Comparison of ENCODE assay signal across 28 cellular contexts in genomic region chr3:75118805-75119204, GRCh38.
"Had no signal": no experiment of that assay in that cellular context is flagged by ENCODE, and none has a peak within 500 bp of the region (broad histone marks: within the 10 kb centered on the region; RNA-seq: fewer than 3 reads in every experiment).

No MANE protein-coding gene starts in this region.

- H3K27ac ChIP-seq: neural progenitor cell, ovary, parathyroid adenoma, psoas muscle, right lobe of liver, sigmoid colon, stomach, thoracic aorta, thyroid gland, tibial nerve, upper lobe of left lung, vagina had no signal

- H3K4me2 ChIP-seq: neural progenitor cell had no signal

- H3K27ac Mint-ChIP-seq: naive thymus-derived CD8-positive, alpha-beta T cell; natural killer cell treated with Interleukin-12 subunit alpha and Interleukin-12 subunit beta and Interleukin-15 and Interleukin-18, amount 100 ng/mL, for 72 hours; neural progenitor cell; progenitor cell of endocrine pancreas; stimulated activated effector memory CD8-positive, alpha-beta T cell treated with anti-CD3 and anti-CD28 coated beads, Interleukin-12 subunit alpha, Interleukin-12 subunit beta, amount 100 ng/mL, for 72 hours; stimulated activated naive B cell treated with anti-CD40 and anti-IgM and Interleukin-4, amounts not matched to agents 10 μg/mL and 1 μg/mL and 100 μg/mL, for 72 hours; stimulated activated naive CD8-positive, alpha-beta T cell treated with anti-CD3 and anti-CD28 coated beads, Interleukin-15, Interleukin-2, amounts not matched to agents 100 ng/mL and 50 ng/mL, for 24 hours had no signal

- H3K4me1 Mint-ChIP-seq: naive thymus-derived CD8-positive, alpha-beta T cell; neural progenitor cell; stimulated activated effector memory CD8-positive, alpha-beta T cell treated with anti-CD3 and anti-CD28 coated beads, Interleukin-12 subunit alpha, Interleukin-12 subunit beta, amount 100 ng/mL, for 72 hours; stimulated activated naive B cell treated with anti-CD40 and anti-IgM and Interleukin-4, amounts not matched to agents 10 μg/mL and 1 μg/mL and 100 μg/mL, for 72 hours had no signal

- H3K9ac ChIP-seq: neural progenitor cell, parathyroid adenoma had no signal

- H2AFZ ChIP-seq: neural progenitor cell, parathyroid adenoma had no signal

- H3K4me3 Mint-ChIP-seq: naive thymus-derived CD8-positive, alpha-beta T cell; natural killer cell treated with Interleukin-12 subunit alpha and Interleukin-12 subunit beta and Interleukin-15 and Interleukin-18, amount 100 ng/mL, for 72 hours; neural progenitor cell; stimulated activated effector memory CD8-positive, alpha-beta T cell treated with anti-CD3 and anti-CD28 coated beads, Interleukin-12 subunit alpha, Interleukin-12 subunit beta, amount 100 ng/mL, for 72 hours; stimulated activated naive B cell treated with anti-CD40 and anti-IgM and Interleukin-4, amounts not matched to agents 10 μg/mL and 1 μg/mL and 100 μg/mL, for 72 hours; stimulated activated naive CD8-positive, alpha-beta T cell treated with anti-CD3 and anti-CD28 coated beads, Interleukin-15, Interleukin-2, amounts not matched to agents 100 ng/mL and 50 ng/mL, for 24 hours had no signal

- H3K27me3 ChIP-seq: neural progenitor cell, ovary, right lobe of liver, sigmoid colon, stomach, thyroid gland, tibial nerve, upper lobe of left lung, vagina had no signal

- H3K9me3 ChIP-seq: ovary, psoas muscle, right lobe of liver, sigmoid colon, thoracic aorta, thyroid gland, tibial nerve, upper lobe of left lung, vagina had no signal

- DNase-seq: naive thymus-derived CD8-positive, alpha-beta T cell; occipital lobe; ovary; posterior cingulate gyrus; psoas muscle; right cardiac atrium; right lobe of liver; sigmoid colon; small intestine; stimulated activated CD4-positive, alpha-beta T cell treated with anti-CD3 and anti-CD28 coated beads, Interleukin-15, amount 100 ng/mL, for 24 hours; stimulated activated CD4-positive, alpha-beta T cell treated with anti-CD3 and anti-CD28 coated beads, Interleukin-2, amount 100 ng/mL, for 24 hours; stimulated activated CD4-positive, alpha-beta T cell treated with anti-CD3 and anti-CD28 coated beads, Interleukin-2, amount 100 ng/mL, for 48 hours; stimulated activated CD4-positive, alpha-beta T cell treated with anti-CD3 and anti-CD28 coated beads, Interleukin-4, amount 100 ng/mL, for 24 hours; stimulated activated naive B cell treated with anti-CD40 and anti-IgM and Interleukin-4, amounts not matched to agents 10 μg/mL and 1 μg/mL and 100 μg/mL, for 72 hours; stimulated activated naive CD4-positive, alpha-beta T cell treated with Interleukin-2 at 50 U/mL for 16 hours; stomach; thyroid gland; trophoblast cell; upper lobe of left lung had no signal

- H3K79me2 ChIP-seq: parathyroid adenoma had no signal

- ATAC-seq: naive thymus-derived CD8-positive, alpha-beta T cell; natural killer cell treated with Interleukin-12 subunit alpha and Interleukin-12 subunit beta and Interleukin-15 and Interleukin-18, amount 100 ng/mL, for 72 hours; psoas muscle; right cardiac atrium; right lobe of liver; stimulated activated effector memory CD8-positive, alpha-beta T cell treated with anti-CD3 and anti-CD28 coated beads, Interleukin-12 subunit alpha, Interleukin-12 subunit beta, amount 100 ng/mL, for 72 hours; stimulated activated naive B cell treated with anti-CD40 and anti-IgM and Interleukin-4, amounts not matched to agents 10 μg/mL and 1 μg/mL and 100 μg/mL, for 72 hours had no signal

- H3K27me3 Mint-ChIP-seq: naive thymus-derived CD8-positive, alpha-beta T cell; natural killer cell treated with Interleukin-12 subunit alpha and Interleukin-12 subunit beta and Interleukin-15 and Interleukin-18, amount 100 ng/mL, for 72 hours; progenitor cell of endocrine pancreas; stimulated activated naive B cell treated with anti-CD40 and anti-IgM and Interleukin-4, amounts not matched to agents 10 μg/mL and 1 μg/mL and 100 μg/mL, for 72 hours; stimulated activated naive CD8-positive, alpha-beta T cell treated with anti-CD3 and anti-CD28 coated beads, Interleukin-15, Interleukin-2, amounts not matched to agents 100 ng/mL and 50 ng/mL, for 24 hours had no signal

- H3K4me3 ChIP-seq: neural progenitor cell, ovary, psoas muscle, right lobe of liver, sigmoid colon, stomach, thoracic aorta, thyroid gland, tibial nerve, upper lobe of left lung, vagina had no signal

- H3K36me3 ChIP-seq: neural progenitor cell, ovary, right lobe of liver, sigmoid colon, stomach, thoracic aorta, thyroid gland, tibial nerve, upper lobe of left lung, vagina had no signal

- H3K4me1 ChIP-seq: neural progenitor cell, parathyroid adenoma, psoas muscle, right lobe of liver, sigmoid colon, stomach, thyroid gland, tibial nerve, upper lobe of left lung, vagina had no signal

- H3K36me3 Mint-ChIP-seq: naive thymus-derived CD8-positive, alpha-beta T cell; natural killer cell treated with Interleukin-12 subunit alpha and Interleukin-12 subunit beta and Interleukin-15 and Interleukin-18, amount 100 ng/mL, for 72 hours; neural progenitor cell; stimulated activated effector memory CD8-positive, alpha-beta T cell treated with anti-CD3 and anti-CD28 coated beads, Interleukin-12 subunit alpha, Interleukin-12 subunit beta, amount 100 ng/mL, for 72 hours; stimulated activated naive B cell treated with anti-CD40 and anti-IgM and Interleukin-4, amounts not matched to agents 10 μg/mL and 1 μg/mL and 100 μg/mL, for 72 hours had no signal
